8 cellular contexts compared by ENCODE assay signal in genomic region chr2:196249860-196250259, GRCh38.
DNase-seq lines count a peak whose midpoint lies in the region; ATAC-seq and TF ChIP-seq lines count a peak whose summit lies in the region.

No MANE protein-coding gene starts in this region.

- no peak overlapping the region for H3K9ac ChIP-seq in PC-3 (ENCODE audit: low read length)

- H3K36me3 Mint-ChIP-seq in activated CD4-positive, alpha-beta T cell treated with anti-CD3 and anti-CD28 coated beads, Interleukin-2, amount 10 ng/mL, durations not matched to agents 24 days and 14 days (ENCODE audit: low read depth) = peaks cover 8% of the 10 kb centered on the region
- H3K36me3 Mint-ChIP-seq in memory B cell = no peaks in the 10 kb centered on the region

- 0 out of 2 replicates have a peak overlapping the region, but pooled peaks have one; percentile 17 for H2AFZ ChIP-seq in PC-3 (ENCODE audit: low read length)

- H3K27ac ChIP-seq in PC-3 (ENCODE audit: low read length) (no peak overlapping the region), heart left ventricle (peak overlapping the region in 1 of 12 donors; percentile 58), A673 (ENCODE audit: low read depth, low read length, poor library complexity, severe bottlenecking) (no peak overlapping the region)

- H3K4me2 ChIP-seq in PC-3 (ENCODE audit: low read length) = no peak overlapping the region

- no peak for TF ChIP-seq POLR2A in heart left ventricle (IDR thresholded peaks at IDR 0.05)

- H3K27me3 ChIP-seq in PC-3 (ENCODE audit: low read length) = no peaks in the 10 kb centered on the region
- H3K27me3 ChIP-seq in heart left ventricle = no peaks in the 10 kb centered on the region
- no peaks in the 10 kb centered on the region for H3K27me3 ChIP-seq in A673 (replicated peaks; ENCODE audit: insufficient read depth, low read depth, low read length, poor library complexity)

- no peaks in the 10 kb centered on the region for H3K9me3 ChIP-seq in PC-3 (ENCODE audit: low read length)
- no peaks in the 10 kb centered on the region for H3K9me3 ChIP-seq in heart left ventricle
- no peaks in the 10 kb centered on the region for H3K9me3 ChIP-seq in A673 (ENCODE audit: low read depth, low read length, poor library complexity, severe bottlenecking)

- BruUV-seq in PC-3 (replicated peaks; lab: Mats Ljungman, UMichigan) (no TSS peak), A673 (replicated peaks; lab: Mats Ljungman, UMichigan) (no TSS peak)

- peak overlapping the region; percentile 45 for H3K27ac Mint-ChIP-seq in activated CD4-positive, alpha-beta T cell treated with anti-CD3 and anti-CD28 coated beads, Interleukin-2, amount 10 ng/mL, durations not matched to agents 24 days and 14 days
- peak overlapping the region; percentile 71 for H3K27ac Mint-ChIP-seq in memory B cell

- H3K27me3 Mint-ChIP-seq in activated CD4-positive, alpha-beta T cell treated with anti-CD3 and anti-CD28 coated beads, Interleukin-2, amount 10 ng/mL, durations not matched to agents 24 days and 14 days = no peaks in the 10 kb centered on the region
- H3K27me3 Mint-ChIP-seq in memory B cell = no peaks in the 10 kb centered on the region

- H3F3A ChIP-seq in PC-3 (ENCODE audit: low read length, unreplicated experiment) = no peaks in the 10 kb centered on the region

- no peak overlapping the region for H3K4me3 ChIP-seq in PC-3 (ENCODE audit: low read length)
- no peak overlapping the region for H3K4me3 ChIP-seq in heart left ventricle
- no peak overlapping the region for H3K4me3 ChIP-seq in A673 (ENCODE audit: low read depth, low read length, poor library complexity, severe bottlenecking)

- intact Hi-C loops in activated CD4-positive, alpha-beta T cell treated with anti-CD3 and anti-CD28 coated beads, Interleukin-2, amount 10 ng/mL, durations not matched to agents 24 days and 14 days (cut with micrococcal nuclease) = no loop called here
- intact Hi-C loops in PC-3 (cut with micrococcal nuclease) (loop anchor here (5.0 kb wide), 1 partner anchor 433 kb away; no protein-coding TSS in a partner anchor), heart left ventricle (cut with DNase I) (no loop called here), A673 (cut with micrococcal nuclease; ENCODE audit: unreplicated experiment) (no loop called here)

- no peaks in the 10 kb centered on the region for H3K79me2 ChIP-seq in PC-3 (ENCODE audit: low read length)

- H3K4me1 ChIP-seq in PC-3 (ENCODE audit: insufficient read depth, low read length) (peaks cover 20% of the 10 kb centered on the region), heart left ventricle (peaks cover 0 to 54% (median 4%) of the 10 kb centered on the region in 12 donors), A673 (ENCODE audit: insufficient read depth, low read length, poor library complexity, severe bottlenecking) (no peaks in the 10 kb centered on the region)

- peak overlapping the region; percentile 35 for H3K4me3 Mint-ChIP-seq in activated CD4-positive, alpha-beta T cell treated with anti-CD3 and anti-CD28 coated beads, Interleukin-2, amount 10 ng/mL, durations not matched to agents 24 days and 14 days
- peak overlapping the region; percentile 37 for H3K4me3 Mint-ChIP-seq in memory B cell

- 67 to 81% (median 74%) methylated on average over 3 of the region's 3 CpGs for WGBS in heart left ventricle, 4 donors

- CTCF ChIA-PET in PC-3 (lab: Charles Lee) = no interaction called here
- CTCF ChIA-PET in A673 (lab: Charles Lee) = no interaction called here

- peak; percentile 92 for ATAC-seq in HG02943 (IDR thresholded peaks at IDR 0.05; ENCODE audit: low read depth, unreplicated experiment)
- ATAC-seq in PC-3 = peak; percentile 79
- peak; percentile 92 for ATAC-seq in memory B cell (ENCODE audit: low read depth)
- ATAC-seq in heart left ventricle = no peak

- H4K20me1 ChIP-seq in PC-3 (ENCODE audit: low read length) = no peaks in the 10 kb centered on the region

- TF ChIP-seq CTCF in PC-3 (conservative IDR thresholded peaks at IDR 0.05; ENCODE audit: low read depth, low read length) = no peak
- no peak for TF ChIP-seq CTCF in heart left ventricle (IDR thresholded peaks at IDR 0.05)
- TF ChIP-seq CTCF in A673 (conservative IDR thresholded peaks at IDR 0.05; ENCODE audit: low read depth, low read length) = no peak

- peaks cover 15% of the 10 kb centered on the region for H3K9me3 Mint-ChIP-seq in activated CD4-positive, alpha-beta T cell treated with anti-CD3 and anti-CD28 coated beads, Interleukin-2, amount 10 ng/mL, durations not matched to agents 24 days and 14 days
- peaks cover 5% of the 10 kb centered on the region for H3K9me3 Mint-ChIP-seq in memory B cell

- peaks cover 70% of the 10 kb centered on the region for H3K4me1 Mint-ChIP-seq in activated CD4-positive, alpha-beta T cell treated with anti-CD3 and anti-CD28 coated beads, Interleukin-2, amount 10 ng/mL, durations not matched to agents 24 days and 14 days
- peaks cover 46% of the 10 kb centered on the region for H3K4me1 Mint-ChIP-seq in memory B cell

- no peaks in the 10 kb centered on the region for H3K9me2 ChIP-seq in PC-3 (replicated peaks; ENCODE audit: low read length)

- H3K36me3 ChIP-seq in PC-3 (ENCODE audit: low read depth, low read length) (no peaks in the 10 kb centered on the region), heart left ventricle (peaks cover 0 to 58% (median 12%) of the 10 kb centered on the region in 9 donors), A673 (ENCODE audit: insufficient read depth, low read length, poor library complexity, severe bottlenecking) (no peaks in the 10 kb centered on the region)

- peak; percentile 71 for DNase-seq in activated CD4-positive, alpha-beta T cell treated with anti-CD3 and anti-CD28 coated beads, Interleukin-2, amount 10 ng/mL, durations not matched to agents 24 days and 14 days
- DNase-seq in activated CD4-positive, alpha-beta T cell treated with anti-CD3 and anti-CD28 coated beads, Interleukin-2, amount 50 U/mL, for 48 hours = no peak
- DNase-seq in PC-3 (peak; percentile 58), memory B cell (ENCODE audit: low spot score in 2 of 2) (no peak), heart left ventricle (no peak), A673 (ENCODE audit: low spot score) (no peak), NCI-H446 (lab: John Stamatoyannopoulos, UW) (no peak)

- POLR2A ChIA-PET in PC-3 (lab: Charles Lee; ENCODE audit: unreplicated experiment) (no interaction called here), A673 (lab: Charles Lee; ENCODE audit: low non-redundant PET) (no interaction called here)

Comparison
In these comparisons a context has a peak if more than half of its experiments do, and no peak if none do; other contexts are left out.
1. DNase-seq: peak in activated CD4-positive, alpha-beta T cell treated with anti-CD3 and anti-CD28 coated beads, Interleukin-2, amount 10 ng/mL, durations not matched to agents 24 days and 14 days (single experiment) and PC-3 (single experiment); none in activated CD4-positive, alpha-beta T cell treated with anti-CD3 and anti-CD28 coated beads, Interleukin-2, amount 50 U/mL, for 48 hours (0 of 2), memory B cell (0 of 2), heart left ventricle (0 of 5), A673 (single experiment) and NCI-H446 (0 of 2).
2. ATAC-seq: peak in HG02943 (single experiment), PC-3 (single experiment) and memory B cell (single experiment); none in heart left ventricle (0 of 4).